In the genomic region with DNA sequence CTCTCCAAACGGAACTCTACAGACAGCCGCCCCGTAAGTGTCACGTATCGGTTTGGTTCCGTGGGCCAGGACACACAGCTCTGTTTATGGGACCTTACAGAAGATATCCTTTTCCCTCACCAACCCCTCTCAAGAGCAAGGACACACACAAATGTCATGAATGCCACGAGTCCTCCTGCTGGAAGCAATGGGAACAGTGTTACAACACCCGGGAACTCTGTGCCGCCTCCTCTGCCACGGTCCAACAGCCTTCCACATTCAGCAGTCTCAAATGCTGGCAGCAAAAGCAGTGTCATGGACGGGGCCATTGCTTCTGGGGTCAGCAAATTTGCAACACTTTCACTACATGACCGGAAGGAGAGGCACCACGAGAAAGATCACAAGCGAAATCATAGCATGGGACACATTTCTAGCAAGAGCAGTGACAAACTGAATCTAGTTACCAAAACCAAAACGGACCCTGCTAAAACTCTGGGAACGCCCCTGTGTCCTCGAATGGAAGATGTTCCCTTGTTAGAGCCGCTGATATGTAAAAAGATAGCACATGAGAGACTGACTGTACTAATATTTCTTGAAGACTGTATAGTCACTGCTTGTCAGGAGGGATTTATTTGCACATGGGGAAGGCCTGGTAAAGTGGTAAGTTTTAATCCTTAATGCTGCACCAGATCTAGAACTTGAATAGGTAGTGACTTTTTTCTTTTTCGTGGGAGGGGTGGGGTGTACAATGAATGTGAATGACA, we compare ENCODE assay signal across 10 cellular contexts.
DNase-seq lines count a peak whose midpoint lies in the region; ATAC-seq and TF ChIP-seq lines count a peak whose summit lies in the region.
"Had no signal": no experiment of that assay in that cellular context is flagged by ENCODE, and none has a peak within 500 bp of the region (broad histone marks: within the 10 kb centered on the region; RNA-seq: fewer than 3 reads in every experiment).

No MANE protein-coding gene starts in this region.

- no peaks in the 10 kb centered on the region for H3K9me3 ChIP-seq in spleen
- H3K9me3 ChIP-seq: prostate gland, uterus had no signal

- in situ Hi-C loops in astrocyte of the cerebellum (cut with HindIII; ENCODE audit: low sequenced_read_pairs): no loop called here

- peaks cover 0 to 99% (median 55%) of the 10 kb centered on the region in 6 donors for H3K36me3 ChIP-seq in spleen
- H3K36me3 ChIP-seq: prostate gland, uterus had no signal

- intact Hi-C loops in spleen (cut with DNase I; ENCODE audit: low total_unique reads): no loop called here

- WGBS in spleen, 5 donors: 74 to 89% (median 84%) methylated on average over 19 of the region's 19 CpGs

- H3K27ac ChIP-seq in spleen: peak overlapping the region in 5 of 8 donors; percentile 20 to 41 (median 21)
- H3K27ac ChIP-seq: KMS-11, prostate gland, uterus had no signal

- H3K27me3 ChIP-seq in spleen (replicated peaks in 1 of 7): no peaks in the 10 kb centered on the region
- H3K27me3 ChIP-seq: uterus had no signal

- TF ChIP-seq CTCF in HFF-Myc (IDR thresholded peaks at IDR 0.05; ENCODE audit: low read depth, low read length, missing control alignments) (peak; percentile 36), astrocyte of the cerebellum (IDR thresholded peaks at IDR 0.05; ENCODE audit: low read depth, low read length, missing control alignments) (peak; percentile 47), spleen (IDR thresholded peaks at IDR 0.05 in 8 of 11, conservative IDR thresholded peaks at IDR 0.05 in 3 of 11) (peak in 5 of 11 experiments; percentile 8 to 42 (median 39))

- H3K4me3 ChIP-seq in HFF-Myc (replicated peaks; ENCODE audit: low read depth, low read length) (no peak overlapping the region), astrocyte of the cerebellum (ENCODE audit: low read depth, low read length) (no peak overlapping the region), spleen (no peak overlapping the region)
- H3K4me3 ChIP-seq: prostate gland, uterus had no signal

- no peak for ATAC-seq in GM18511 (IDR thresholded peaks at IDR 0.05; ENCODE audit: unreplicated experiment)

- TF ChIP-seq POLR2A in spleen (IDR thresholded peaks at IDR 0.05): no peak

- DNase-seq in HFF-Myc (ENCODE audit: extremely low read depth, low read depth): no peak
- no peak for DNase-seq in astrocyte of the cerebellum (ENCODE audit: low read depth)
- peak; percentile 75 for DNase-seq in islet precursor cell
- peak; percentile 41 for DNase-seq in spleen
- DNase-seq in activated gamma-delta T cell treated with Interleukin-2 at 50 U/mL for 16 hours: no peak
- DNase-seq in T-helper 2 cell: no peak
- DNase-seq: uterus had no signal

- H3K4me1 ChIP-seq in spleen: peaks cover 0 to 25% (median 10%) of the 10 kb centered on the region in 6 donors
- H3K4me1 ChIP-seq: prostate gland, uterus had no signal

Comparison
In these comparisons a context has a peak if more than half of its experiments do, and no peak if none do; other contexts are left out.
1. DNase-seq: peak in islet precursor cell (single experiment) and spleen (single experiment); none in HFF-Myc (single experiment), astrocyte of the cerebellum (single experiment), activated gamma-delta T cell treated with Interleukin-2 at 50 U/mL for 16 hours (single experiment) and T-helper 2 cell (0 of 5).